In the genomic region with DNA sequence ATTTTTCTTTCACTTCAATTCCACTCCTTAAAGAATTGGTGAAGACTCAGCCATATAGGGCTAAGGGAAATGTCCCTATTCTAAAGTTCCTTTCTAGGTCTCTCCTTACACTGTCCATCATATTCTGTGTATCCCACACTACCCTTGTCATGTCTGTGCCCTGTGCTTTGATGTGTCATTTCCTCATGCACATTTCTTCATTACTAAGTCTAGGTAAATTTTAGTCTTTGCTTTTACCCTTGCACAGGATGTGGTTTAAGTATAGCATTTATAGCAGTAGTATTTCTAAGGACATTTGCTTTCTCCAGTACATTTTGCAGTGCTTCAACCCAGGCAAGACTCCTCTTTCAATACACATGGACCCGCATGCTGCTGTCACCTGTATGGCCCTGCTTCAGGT, we compare ENCODE assay signal across 10 cellular contexts.
DNase-seq lines count a peak whose midpoint lies in the region; ATAC-seq and TF ChIP-seq lines count a peak whose summit lies in the region.
"Had no signal": no experiment of that assay in that cellular context is flagged by ENCODE, and none has a peak within 500 bp of the region (broad histone marks: within the 10 kb centered on the region; RNA-seq: fewer than 3 reads in every experiment).

No MANE protein-coding gene starts in this region.

- DNase-seq in GM13977 (ENCODE audit: low spot score), result peak; percentile 7
- DNase-seq in activated naive CD4-positive, alpha-beta T cell treated with anti-CD3 and anti-CD28 coated beads, Interleukin-2, amount 50 U/mL, for 72 hours (ENCODE audit: low spot score in 2 of 2), result peak in 1 of 2 donors; percentile 10
- no peak for DNase-seq in NCI-H1048 (lab: John Stamatoyannopoulos, UW)
- DNase-seq in osteoblast (ENCODE audit: insufficient read length, low spot score, missing footprints), result no peak
- no peak for DNase-seq in hippocampal formation (lab: John Stamatoyannopoulos, UW)
- no peak for DNase-seq in COLO668 (lab: John Stamatoyannopoulos, UW; ENCODE audit: unreplicated experiment)
- DNase-seq: NCI-H2171 treated with DMSO at 0.1 percent for 48 hours had no signal

- no peaks in the 10 kb centered on the region for H3K4me1 ChIP-seq in osteoblast (ENCODE audit: insufficient read depth, low read length)
- H3K4me1 ChIP-seq: tibial nerve had no signal

- H3K9me3 Mint-ChIP-seq in activated naive CD4-positive, alpha-beta T cell treated with anti-CD3 and anti-CD28 coated beads, Interleukin-2, amount 50 U/mL, for 72 hours, result no peaks in the 10 kb centered on the region

- no peaks in the 10 kb centered on the region for H4K20me1 ChIP-seq in osteoblast (ENCODE audit: insufficient read depth, low read length)

- H3K79me2 ChIP-seq in osteoblast (ENCODE audit: insufficient read depth, low read length), result no peaks in the 10 kb centered on the region

- no peaks in the 10 kb centered on the region for H3K27me3 ChIP-seq in osteoblast (ENCODE audit: insufficient read depth, low read length)
- H3K27me3 ChIP-seq: tibial nerve had no signal

- TF ChIP-seq CTCF in GM13977 (IDR thresholded peaks at IDR 0.05; ENCODE audit: extremely low read depth, insufficient read depth, missing control alignments) (no peak), osteoblast (IDR thresholded peaks at IDR 0.05; ENCODE audit: extremely low read depth, low read depth, low read length) (no peak)

- ATAC-seq in GM21381 (IDR thresholded peaks at IDR 0.05; ENCODE audit: unreplicated experiment) (peak; percentile 89), HG03354 (IDR thresholded peaks at IDR 0.05; ENCODE audit: poor library complexity, severe bottlenecking, unreplicated experiment) (peak; percentile 89)
- peak; percentile 100 for ATAC-seq in activated naive CD4-positive, alpha-beta T cell treated with anti-CD3 and anti-CD28 coated beads, Interleukin-2, amount 50 U/mL, for 72 hours

- no peak overlapping the region for H3K27ac ChIP-seq in osteoblast (ENCODE audit: low read depth, low read length)
- H3K27ac ChIP-seq: tibial nerve had no signal

- no peak overlapping the region for H3K4me3 ChIP-seq in osteoblast (ENCODE audit: insufficient read depth, low read length)
- H3K4me3 ChIP-seq: tibial nerve had no signal

- in situ Hi-C loops in GM13977 (cut with MboI; ENCODE audit: low pct_unique_long_range_greater_than_20kb, low sequenced_read_pairs, unreplicated experiment), result no loop called here

- peak overlapping the region; percentile 15 to 38 for H3K27ac Mint-ChIP-seq in activated naive CD4-positive, alpha-beta T cell treated with anti-CD3 and anti-CD28 coated beads, Interleukin-2, amount 50 U/mL, for 72 hours

- no peak overlapping the region for H3K4me2 ChIP-seq in osteoblast (ENCODE audit: insufficient read depth, low read length)

- peaks cover 0 to 7% of the 10 kb centered on the region in 2 donors for H3K36me3 Mint-ChIP-seq in activated naive CD4-positive, alpha-beta T cell treated with anti-CD3 and anti-CD28 coated beads, Interleukin-2, amount 50 U/mL, for 72 hours

- no peaks in the 10 kb centered on the region for H3K36me3 ChIP-seq in osteoblast (ENCODE audit: insufficient read depth, low read length)
- H3K36me3 ChIP-seq: tibial nerve had no signal

- H2AFZ ChIP-seq in osteoblast (ENCODE audit: low read length), result no peak overlapping the region

- no peaks in the 10 kb centered on the region for H3K9me3 ChIP-seq in osteoblast (ENCODE audit: low read depth, low read length)
- H3K9me3 ChIP-seq: tibial nerve had no signal
